23 cellular contexts compared by ENCODE assay signal in genomic region chr16:12390644-12391043, GRCh38.
DNase-seq lines count a peak whose midpoint lies in the region; ATAC-seq and TF ChIP-seq lines count a peak whose summit lies in the region.
"Had no signal": no experiment of that assay in that cellular context is flagged by ENCODE, and none has a peak within 500 bp of the region (broad histone marks: within the 10 kb centered on the region; RNA-seq: fewer than 3 reads in every experiment).

No MANE protein-coding gene starts in this region.

- H3K27ac ChIP-seq in osteoblast (ENCODE audit: low read depth, low read length) = no peak overlapping the region
- no peak overlapping the region for H3K27ac ChIP-seq in upper lobe of left lung
- H3K27ac ChIP-seq: gastroesophageal sphincter, pancreas, testis had no signal

- TF ChIP-seq POLR2A in upper lobe of left lung (IDR thresholded peaks at IDR 0.05) = no peak

- H3K4me1 ChIP-seq in osteoblast (ENCODE audit: insufficient read depth, low read length) = peaks cover 9% of the 10 kb centered on the region
- H3K4me1 ChIP-seq in upper lobe of left lung = no peaks in the 10 kb centered on the region
- H3K4me1 ChIP-seq: gastroesophageal sphincter, HAP-1, pancreas had no signal

- H3K27me3 ChIP-seq in osteoblast (ENCODE audit: insufficient read depth, low read length) (no peaks in the 10 kb centered on the region), upper lobe of left lung (no peaks in the 10 kb centered on the region)
- H3K27me3 ChIP-seq: gastroesophageal sphincter, pancreas, testis, uterus had no signal

- H3K36me3 ChIP-seq in osteoblast (ENCODE audit: insufficient read depth, low read length) (no peaks in the 10 kb centered on the region), upper lobe of left lung (no peaks in the 10 kb centered on the region)
- H3K36me3 ChIP-seq: gastroesophageal sphincter, HAP-1, pancreas, uterus had no signal

- H4K20me1 ChIP-seq in osteoblast (ENCODE audit: insufficient read depth, low read length) = peaks cover 13% of the 10 kb centered on the region

- H3K9me3 ChIP-seq in osteoblast (ENCODE audit: low read depth, low read length) = no peaks in the 10 kb centered on the region
- H3K9me3 ChIP-seq in upper lobe of left lung = no peaks in the 10 kb centered on the region
- H3K9me3 ChIP-seq: gastroesophageal sphincter, HAP-1, pancreas, testis, uterus had no signal

- no peak overlapping the region for H2AFZ ChIP-seq in osteoblast (ENCODE audit: low read length)

- no peaks in the 10 kb centered on the region for H3K79me2 ChIP-seq in osteoblast (ENCODE audit: insufficient read depth, low read length)

- DNase-seq in ELR (ENCODE audit: low read depth) (peak; percentile 53), MV-4-11 (lab: John Stamatoyannopoulos, UW) (peak; percentile 47), epithelial cell of esophagus (ENCODE audit: low read depth) (peak; percentile 14), osteoblast (ENCODE audit: insufficient read length, low spot score, missing footprints) (no peak), OCI-M2 (lab: John Stamatoyannopoulos, UW; ENCODE audit: unreplicated experiment) (no peak), GM19240 (ENCODE audit: insufficient read length, low spot score) (no peak), upper lobe of left lung (no peak)
- DNase-seq: activated CD4-positive, alpha-beta memory T cell treated with anti-CD3 and anti-CD28 coated beads, Interleukin-2, amount 10 ng/mL, durations not matched to agents 7 days and 5 days; activated naive CD8-positive, alpha-beta T cell treated with anti-CD3 and anti-CD28 coated beads for 36 hours; effector memory CD4-positive, alpha-beta T cell; NCI-H1417; NCI-H2081 treated with DMSO at 0.1 percent for 48 hours; NCI-H446; OCI-M1; pancreas; right cardiac atrium; SIG-M5; stimulated activated naive CD4-positive, alpha-beta T cell treated with Interleukin-2 at 50 U/mL for 16 hours; SW 1271; testis; uterus had no signal

- TF ChIP-seq CTCF in epithelial cell of esophagus (IDR thresholded peaks at IDR 0.05; ENCODE audit: insufficient read depth, low read depth, low read length, missing control alignments) (no peak), osteoblast (IDR thresholded peaks at IDR 0.05; ENCODE audit: extremely low read depth, low read depth, low read length) (no peak), upper lobe of left lung (IDR thresholded peaks at IDR 0.05) (no peak)

- no peak for ATAC-seq in upper lobe of left lung (ENCODE audit: low FRiP score in 2 of 2)
- ATAC-seq: gastroesophageal sphincter, pancreas, right cardiac atrium had no signal

- 95 to 98% methylated on average over 6 of the region's 6 CpGs for WGBS in upper lobe of left lung, 2 donors

- TF ChIP-seq EP300 in upper lobe of left lung (IDR thresholded peaks at IDR 0.05) = no peak

- H3K4me2 ChIP-seq in osteoblast (ENCODE audit: insufficient read depth, low read length) = peak overlapping the region; percentile 35

- H3K4me3 ChIP-seq in epithelial cell of esophagus (ENCODE audit: low read length) = no peak overlapping the region
- no peak overlapping the region for H3K4me3 ChIP-seq in osteoblast (ENCODE audit: insufficient read depth, low read length)
- H3K4me3 ChIP-seq in upper lobe of left lung = no peak overlapping the region
- H3K4me3 ChIP-seq: gastroesophageal sphincter, HAP-1, pancreas, testis, uterus had no signal

Comparison
In these comparisons a context has a peak if more than half of its experiments do, and no peak if none do; other contexts are left out.
1. DNase-seq: peak in ELR (single experiment), MV-4-11 (single experiment) and epithelial cell of esophagus (single experiment); none in osteoblast (single experiment), OCI-M2 (single experiment), GM19240 (single experiment) and upper lobe of left lung (0 of 2).